In the genomic region with DNA sequence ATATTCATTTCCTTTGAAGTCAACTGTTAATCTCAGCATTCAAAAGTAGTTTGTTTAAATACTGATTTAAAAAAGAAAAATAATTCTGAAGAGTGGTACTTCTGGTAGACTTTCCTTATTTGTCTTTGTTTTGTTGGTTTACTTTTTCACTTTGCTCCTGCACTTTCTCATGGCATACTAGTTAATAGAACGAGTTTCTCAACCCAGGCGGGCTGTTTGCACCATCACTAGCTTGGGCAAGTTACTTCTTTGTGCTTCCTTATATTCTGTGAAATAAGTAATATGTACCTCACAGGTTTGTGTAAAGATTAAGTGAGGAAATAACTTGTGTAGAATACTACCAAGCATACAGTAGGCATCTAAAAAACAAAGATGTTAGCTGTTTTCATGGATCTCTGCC, we compare ENCODE assay signal across 17 cellular contexts.
"Had no signal": no experiment of that assay in that cellular context is flagged by ENCODE, and none has a peak within 500 bp of the region (broad histone marks: within the 10 kb centered on the region; RNA-seq: fewer than 3 reads in every experiment).

No MANE protein-coding gene starts in this region.

- ATAC-seq: activated CD4-positive, alpha-beta T cell treated with anti-CD3 and anti-CD28 coated beads for 36 hours; activated CD8-positive, alpha-beta T cell treated with anti-CD3 and anti-CD28 coated beads, Interleukin-2, amount 10 ng/mL, durations not matched to agents 7 days and 5 days; heart left ventricle; left lobe of liver had no signal

- H3K4me1 Mint-ChIP-seq: activated CD4-positive, alpha-beta T cell treated with anti-CD3 and anti-CD28 coated beads for 36 hours had no signal

- H3K27me3 Mint-ChIP-seq: activated CD4-positive, alpha-beta T cell treated with anti-CD3 and anti-CD28 coated beads for 36 hours; memory B cell had no signal

- H3K4me1 ChIP-seq: ascending aorta, heart left ventricle had no signal

- H3K27ac Mint-ChIP-seq: activated CD4-positive, alpha-beta T cell treated with anti-CD3 and anti-CD28 coated beads for 36 hours; activated CD8-positive, alpha-beta T cell treated with anti-CD3 and anti-CD28 coated beads, Interleukin-2, amount 10 ng/mL, durations not matched to agents 7 days and 5 days; activated T-helper 1 cell treated with anti-CD3 and anti-CD28 coated beads, Interleukin-12 subunit alpha, Interleukin-12 subunit beta, Interleukin-2, Interleukin-4 antibody, amounts not matched to agents 30 ng/mL and 10 ng/mL and 1 ng/mL, durations not matched to agents 14 hours and 24 hours and 36 hours; memory B cell had no signal

- H3K27me3 ChIP-seq: ascending aorta, cardiac muscle cell, heart left ventricle, ovary, tibial artery had no signal

- H3K4me3 ChIP-seq: cardiac muscle cell, heart left ventricle, ovary, skin epidermis, tibial artery had no signal

- DNase-seq: activated CD4-positive, alpha-beta T cell treated with anti-CD3 and anti-CD28 coated beads for 36 hours; activated CD8-positive, alpha-beta T cell treated with anti-CD3 and anti-CD28 coated beads, Interleukin-2, amount 10 ng/mL, durations not matched to agents 7 days and 5 days; activated naive CD4-positive, alpha-beta T cell; islet precursor cell; ovary; tibial artery had no signal

- FAIRE-seq: colon, frontal cortex had no signal

- H3K36me3 ChIP-seq: ascending aorta, cardiac muscle cell, heart left ventricle, ovary, tibial artery had no signal

- H3K9me3 ChIP-seq: ascending aorta, heart left ventricle, ovary, tibial artery had no signal

- H3K4me3 Mint-ChIP-seq: activated CD4-positive, alpha-beta T cell treated with anti-CD3 and anti-CD28 coated beads for 36 hours; activated CD8-positive, alpha-beta T cell treated with anti-CD3 and anti-CD28 coated beads, Interleukin-2, amount 10 ng/mL, durations not matched to agents 7 days and 5 days; activated T-helper 1 cell treated with anti-CD3 and anti-CD28 coated beads, Interleukin-12 subunit alpha, Interleukin-12 subunit beta, Interleukin-2, Interleukin-4 antibody, amounts not matched to agents 30 ng/mL and 10 ng/mL and 1 ng/mL, durations not matched to agents 14 hours and 24 hours and 36 hours; memory B cell; nephron had no signal

- H3K27ac ChIP-seq: ascending aorta, cardiac muscle cell, heart left ventricle, ovary, VCaP had no signal

- H3K9me3 Mint-ChIP-seq: activated T-helper 1 cell treated with anti-CD3 and anti-CD28 coated beads, Interleukin-12 subunit alpha, Interleukin-12 subunit beta, Interleukin-2, Interleukin-4 antibody, amounts not matched to agents 30 ng/mL and 10 ng/mL and 1 ng/mL, durations not matched to agents 14 hours and 24 hours and 36 hours; memory B cell; nephron had no signal

- H3K36me3 Mint-ChIP-seq: memory B cell had no signal
